Comparison of ENCODE assay signal across 1 cellular context in genomic region chr3:149377408-149378111, GRCh38.
TF ChIP-seq lines count a peak whose summit lies in the region.

TSS of gene TM4SF1 (minus strand) at chr3:149377649. CDS start at chr3:149377547, 102 bp downstream.

TF ChIP-seq in GM23338, 12 proteins besides CTCF, POLR2A, EP300 and RAD21 (continued from another document):
- TF ChIP-seq ZNF462 (CRISPR knock-in tag; IDR thresholded peaks at IDR 0.05) (no peak), CREB1 (CRISPR knock-in tag; IDR thresholded peaks at IDR 0.05; ENCODE audit: low read depth) (no peak)
